In the genomic region with DNA sequence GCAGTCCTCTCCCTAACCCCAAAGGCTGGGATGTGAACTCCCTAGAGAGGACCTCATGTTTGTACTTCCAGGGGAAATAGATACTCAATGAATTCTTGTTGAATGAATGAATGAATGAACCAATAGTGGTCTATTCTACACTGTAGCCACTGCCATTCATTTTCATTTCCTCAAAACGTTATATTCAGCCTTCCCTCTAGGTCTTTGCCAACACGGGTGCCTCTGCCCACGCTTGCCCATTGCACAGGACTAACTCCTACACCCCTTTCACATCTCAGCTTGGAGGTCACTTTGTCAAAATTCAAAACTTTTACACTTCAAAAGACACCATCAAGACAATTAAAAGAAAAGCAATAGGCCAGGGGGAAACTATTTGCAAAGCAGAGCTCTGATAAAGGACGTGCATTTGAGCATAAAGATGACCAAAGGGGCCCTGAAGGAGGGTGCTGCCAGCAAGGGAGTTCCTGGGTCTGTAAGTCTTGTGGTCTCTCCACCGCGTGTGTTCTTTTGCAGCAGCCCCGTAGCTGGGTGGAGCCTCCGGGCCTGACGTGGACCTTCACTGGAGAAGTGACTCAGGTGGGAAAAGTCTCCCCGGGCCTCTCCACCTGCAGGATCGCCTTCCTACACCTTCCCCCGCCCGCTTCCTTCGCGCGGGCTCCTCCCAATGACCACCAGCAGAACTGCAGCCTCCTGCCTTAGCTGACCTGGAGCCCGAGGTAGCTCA, we compare ENCODE assay signal across 8 cellular contexts. TPM values are rescaled to one million over a fixed set of nuclear protein-coding genes. Genes with fewer than 3 reads are reported as not detected.
DNase-seq lines count a peak whose midpoint lies in the region; ATAC-seq, FAIRE-seq and TF ChIP-seq lines count a peak whose summit lies in the region.

No MANE protein-coding gene starts in this region.

- H3K4me3 ChIP-seq in heart left ventricle (no peak overlapping the region), right cardiac atrium (ENCODE audit: low read length) (no peak overlapping the region), kidney (ENCODE audit: low read length in 2 of 2) (no peak overlapping the region)

- CTCF ChIA-PET in activated naive CD4-positive, alpha-beta T cell treated with anti-CD3 and anti-CD28 coated beads, Interleukin-2, amount 10 ng/mL, durations not matched to agents 7 days and 5 days (lab: Charles Lee), result interaction anchor here (0.6 to 3.4 kb wide), 10 partner anchors 9 to 143 kb away, joined by 3 to 26 read pairs (median 4); no protein-coding TSS in a partner anchor

- intact Hi-C loops in heart left ventricle (cut with DNase I) (loop anchor here in 1 of 10 donors (5.0 kb wide), 1 partner anchor 61 kb away; no protein-coding TSS in a partner anchor), right cardiac atrium (cut with DNase I) (no loop called here), kidney (cut with DNase I) (no loop called here)

- no peaks in the 10 kb centered on the region for H3K9me3 Mint-ChIP-seq in activated naive CD4-positive, alpha-beta T cell treated with anti-CD3 and anti-CD28 coated beads, Interleukin-2, amount 10 ng/mL, durations not matched to agents 7 days and 5 days

- DNase-seq in heart left ventricle (no peak), right cardiac atrium (no peak), NCI-H345 (lab: John Stamatoyannopoulos, UW) (peak; percentile 80), kidney (peak; percentile 66)
- DNase-seq in activated naive CD4-positive, alpha-beta T cell treated with anti-CD3 and anti-CD28 coated beads, Interleukin-2, amount 10 ng/mL, durations not matched to agents 7 days and 5 days, result peak; percentile 57
- peak; percentile 54 for DNase-seq in stimulated activated naive CD8-positive, alpha-beta T cell treated with anti-CD3 and anti-CD28 coated beads, Interleukin-15, Interleukin-2, amounts not matched to agents 100 U/mL and 50 U/mL, for 24 hours
- DNase-seq in stimulated activated naive CD4-positive, alpha-beta T cell treated with Interleukin-2 at 50 U/mL for 16 hours (lab: John Stamatoyannopoulos, UW), result no peak

- WGBS in heart left ventricle, 4 donors, result 11 to 24% (median 18%) methylated on average over 7 to 17 of the region's 17 CpGs
- WGBS in right cardiac atrium, result 12% methylated on average over 17 of the region's 17 CpGs

- peaks cover 27% of the 10 kb centered on the region for H3K27me3 Mint-ChIP-seq in activated naive CD4-positive, alpha-beta T cell treated with anti-CD3 and anti-CD28 coated beads, Interleukin-2, amount 10 ng/mL, durations not matched to agents 7 days and 5 days

- H3K27me3 ChIP-seq in heart left ventricle (peaks cover 0 to 19% (median 3%) of the 10 kb centered on the region in 9 donors), right cardiac atrium (ENCODE audit: control insufficient read depth, insufficient read depth) (no peaks in the 10 kb centered on the region)

- H3K4me3 Mint-ChIP-seq in activated naive CD4-positive, alpha-beta T cell treated with anti-CD3 and anti-CD28 coated beads, Interleukin-2, amount 10 ng/mL, durations not matched to agents 7 days and 5 days, result no peak overlapping the region

- H3K36me3 ChIP-seq in heart left ventricle (no peaks in the 10 kb centered on the region), kidney (ENCODE audit: control insufficient read depth in 1 of 2, insufficient read depth in 2 of 2, low read length in 2 of 2) (no peaks in the 10 kb centered on the region)

- no peaks in the 10 kb centered on the region for H3K9me3 ChIP-seq in heart left ventricle
- H3K9me3 ChIP-seq in right cardiac atrium (ENCODE audit: control insufficient read depth, low read length), result no peaks in the 10 kb centered on the region
- no peaks in the 10 kb centered on the region for H3K9me3 ChIP-seq in kidney (ENCODE audit: control insufficient read depth in 1 of 2, low read length in 2 of 2)

- ATAC-seq in heart left ventricle (peak in 2 of 4 donors; percentile 55 to 72), right cardiac atrium (no peak), HG03103 (IDR thresholded peaks at IDR 0.05; ENCODE audit: low read depth, unreplicated experiment) (peak; percentile 65)
- peak; percentile 55 for ATAC-seq in stimulated activated naive CD8-positive, alpha-beta T cell treated with anti-CD3 and anti-CD28 coated beads, Interleukin-15, Interleukin-2, amounts not matched to agents 100 U/mL and 50 U/mL, for 24 hours

- no peak overlapping the region for H3K27ac ChIP-seq in heart left ventricle
- no peak overlapping the region for H3K27ac ChIP-seq in right cardiac atrium (ENCODE audit: low read length)
- no peak overlapping the region for H3K27ac ChIP-seq in kidney (ENCODE audit: low read depth in 2 of 2, low read length in 2 of 2)

- TF ChIP-seq CTCF in heart left ventricle (IDR thresholded peaks at IDR 0.05) (peak; percentile 19 to 58 (median 34)), kidney (IDR thresholded peaks at IDR 0.05; ENCODE audit: borderline replicate concordance, extremely low read depth, insufficient read depth) (peak; percentile 38)

- FAIRE-seq in kidney (lab: Jason Lieb, UNC), result no peak

- TF ChIP-seq POLR2A in heart left ventricle (IDR thresholded peaks at IDR 0.05), result no peak

- no peaks in the 10 kb centered on the region for H3K4me1 Mint-ChIP-seq in activated naive CD4-positive, alpha-beta T cell treated with anti-CD3 and anti-CD28 coated beads, Interleukin-2, amount 10 ng/mL, durations not matched to agents 7 days and 5 days

- H3K4me1 ChIP-seq in heart left ventricle, result no peaks in the 10 kb centered on the region
- no peaks in the 10 kb centered on the region for H3K4me1 ChIP-seq in right cardiac atrium (ENCODE audit: control insufficient read depth, insufficient read depth, low read length)
- H3K4me1 ChIP-seq in kidney (ENCODE audit: control insufficient read depth in 1 of 2, insufficient read depth in 1 of 2, low read depth in 1 of 2, low read length in 2 of 2), result no peaks in the 10 kb centered on the region

- no peaks in the 10 kb centered on the region for H3K36me3 Mint-ChIP-seq in activated naive CD4-positive, alpha-beta T cell treated with anti-CD3 and anti-CD28 coated beads, Interleukin-2, amount 10 ng/mL, durations not matched to agents 7 days and 5 days

- no peak overlapping the region for H3K27ac Mint-ChIP-seq in activated naive CD4-positive, alpha-beta T cell treated with anti-CD3 and anti-CD28 coated beads, Interleukin-2, amount 10 ng/mL, durations not matched to agents 7 days and 5 days

- H3K9ac ChIP-seq in kidney (ENCODE audit: low read length in 2 of 2), result no peak overlapping the region

RNA-seq across cellular contexts. Expression of gene TMEM63C, which starts 31.5 kb away (rescaled TPM):
- total RNA-seq in heart left ventricle, result 1 to 10 TPM in 6 of 9 donors, under 1 TPM in 2, not detected in 1; 0.48 to 3.7 (median 1.7) TPM
- 1 to 10 TPM in 1 of 2 donors, under 1 TPM in 1; 0.01 to 4.0 TPM for polyA plus RNA-seq in heart left ventricle
- under 1 TPM in 3 of 4 donors, not detected in 1; 0.03 to 0.23 (median 0.14) TPM for total RNA-seq in right cardiac atrium
- 0.11 TPM for polyA plus RNA-seq in right cardiac atrium
- 1.9 TPM for total RNA-seq in kidney
- polyA plus RNA-seq in kidney (ENCODE audit: insufficient read depth, low read depth, low replicate concordance), result 0.84 TPM

RNA-seq across cellular contexts. Expression of gene NGB, which starts 57.9 kb away (rescaled TPM):
- not detected for total RNA-seq in heart left ventricle
- polyA plus RNA-seq in heart left ventricle, result not detected
- not detected for total RNA-seq in right cardiac atrium
- not detected for polyA plus RNA-seq in right cardiac atrium
- not detected for total RNA-seq in kidney
- not detected for polyA plus RNA-seq in kidney (ENCODE audit: insufficient read depth, low read depth, low replicate concordance)

Comparison
In these comparisons a context has a peak if more than half of its experiments do, and no peak if none do; other contexts are left out.
1. ATAC-seq: peak in HG03103 (single experiment) and stimulated activated naive CD8-positive, alpha-beta T cell treated with anti-CD3 and anti-CD28 coated beads, Interleukin-15, Interleukin-2, amounts not matched to agents 100 U/mL and 50 U/mL, for 24 hours (single experiment); none in right cardiac atrium (0 of 2).
2. DNase-seq: peak in NCI-H345 (single experiment), activated naive CD4-positive, alpha-beta T cell treated with anti-CD3 and anti-CD28 coated beads, Interleukin-2, amount 10 ng/mL, durations not matched to agents 7 days and 5 days (single experiment), kidney (single experiment) and stimulated activated naive CD8-positive, alpha-beta T cell treated with anti-CD3 and anti-CD28 coated beads, Interleukin-15, Interleukin-2, amounts not matched to agents 100 U/mL and 50 U/mL, for 24 hours (single experiment); none in heart left ventricle (0 of 5), right cardiac atrium (0 of 3) and stimulated activated naive CD4-positive, alpha-beta T cell treated with Interleukin-2 at 50 U/mL for 16 hours (single experiment).